ENCODE assay signal across 14 cellular contexts in the genomic region with DNA sequence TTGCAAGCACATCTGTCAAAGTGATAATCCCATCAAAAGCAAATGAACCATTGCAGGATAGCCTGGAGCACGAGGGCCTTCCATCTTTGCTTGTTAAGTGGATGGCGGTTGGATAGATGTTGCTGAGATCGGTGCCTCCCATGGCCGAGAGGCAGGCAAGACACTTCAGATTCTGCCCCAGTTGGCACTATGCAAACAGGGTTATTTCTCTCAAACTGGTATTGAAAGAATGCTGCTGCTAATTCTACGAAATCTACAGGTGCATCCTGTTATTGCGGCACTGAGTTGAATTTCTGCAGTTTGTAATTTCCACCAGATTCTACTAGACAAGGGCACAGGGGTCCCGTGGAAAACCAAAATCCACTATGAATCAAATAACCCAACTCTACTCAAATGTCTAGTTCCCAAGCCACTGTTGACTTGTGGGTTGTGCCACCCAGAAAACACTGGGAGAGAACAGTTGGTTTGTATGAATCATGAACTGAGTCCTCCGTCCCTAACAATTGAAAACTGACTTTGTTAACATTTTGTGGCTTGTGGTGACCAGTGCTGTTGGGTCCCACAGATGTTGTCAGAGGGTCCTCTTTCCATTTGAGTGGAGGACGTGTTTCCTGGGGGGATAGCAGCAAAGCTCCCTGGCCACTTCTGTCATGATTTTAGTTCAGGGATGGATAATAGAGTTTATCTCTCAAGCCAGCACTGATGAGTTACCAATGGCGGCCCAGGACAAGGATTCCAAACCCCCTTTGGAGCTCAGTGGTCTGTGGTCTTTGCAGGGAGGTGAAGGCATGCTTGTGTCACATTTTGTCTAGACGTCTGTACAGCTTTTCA. TPM values are rescaled to one million over a fixed set of nuclear protein-coding genes. Genes with fewer than 3 reads are reported as not detected.
DNase-seq lines count a peak whose midpoint lies in the region; ATAC-seq and TF ChIP-seq lines count a peak whose summit lies in the region.
"Had no signal": no experiment of that assay in that cellular context is flagged by ENCODE, and none has a peak within 500 bp of the region (broad histone marks: within the 10 kb centered on the region; RNA-seq: fewer than 3 reads in every experiment).

No MANE protein-coding gene starts in this region.

- CTCF ChIA-PET in MCF 10A (lab: Yijun Ruan, JAX): interaction anchor here (0.6 to 0.9 kb wide), 3 partner anchors 120 to 329 kb away, joined by 3 to 4 read pairs (median 3); no protein-coding TSS in a partner anchor

- H3K4me3 Mint-ChIP-seq in natural killer cell treated with Interleukin-12 subunit alpha and Interleukin-12 subunit beta and Interleukin-15 and Interleukin-18, amount 100 ng/mL, for 72 hours: peak overlapping the region; percentile 83
- no peak overlapping the region for H3K4me3 Mint-ChIP-seq in natural killer cell
- no peak overlapping the region for H3K4me3 Mint-ChIP-seq in MCF 10A (ENCODE audit: unreplicated experiment)
- H3K4me3 Mint-ChIP-seq: endodermal cell had no signal

- intact Hi-C loops in natural killer cell (cut with micrococcal nuclease) (no loop called here), left colon (cut with DNase I, micrococcal nuclease) (no loop called here), MCF 10A (cut with micrococcal nuclease) (no loop called here), aorta (cut with DNase I) (no loop called here)

- H3K4me3 ChIP-seq in Peyer's patch (no peak overlapping the region), aorta (ENCODE audit: low read length in 2 of 2) (no peak overlapping the region)

- 76 to 84% methylated on average over 11 of the region's 11 CpGs for WGBS in aorta, 2 donors

- H3K4me1 ChIP-seq in Peyer's patch (peaks cover 0 to 30% (median 3%) of the 10 kb centered on the region in 4 donors), aorta (ENCODE audit: control insufficient read depth in 1 of 2, insufficient read depth in 2 of 2, low read length in 2 of 2) (no peaks in the 10 kb centered on the region)

- peaks cover 13% of the 10 kb centered on the region for H3K36me3 Mint-ChIP-seq in natural killer cell treated with Interleukin-12 subunit alpha and Interleukin-12 subunit beta and Interleukin-15 and Interleukin-18, amount 100 ng/mL, for 72 hours
- no peaks in the 10 kb centered on the region for H3K36me3 Mint-ChIP-seq in natural killer cell
- H3K36me3 Mint-ChIP-seq in MCF 10A (ENCODE audit: insufficient read depth, unreplicated experiment): no peaks in the 10 kb centered on the region

- H3K36me3 ChIP-seq in Peyer's patch: no peaks in the 10 kb centered on the region
- no peaks in the 10 kb centered on the region for H3K36me3 ChIP-seq in aorta (ENCODE audit: control insufficient read depth in 1 of 2, insufficient read depth in 2 of 2, low read length in 1 of 2)
- H3K36me3 ChIP-seq: brain microvascular endothelial cell had no signal

- peak in 1 of 2 donors; percentile 34 for ATAC-seq in natural killer cell treated with Interleukin-12 subunit alpha and Interleukin-12 subunit beta and Interleukin-15 and Interleukin-18, amount 100 ng/mL, for 72 hours
- no peak for ATAC-seq in natural killer cell
- ATAC-seq in left colon: no peak
- no peak for ATAC-seq in aorta (ENCODE audit: low FRiP score)

- no peak for TF ChIP-seq POLR2A in Peyer's patch (IDR thresholded peaks at IDR 0.05)

- H3K27ac ChIP-seq in Peyer's patch (peak overlapping the region in 3 of 4 donors; percentile 3 to 76 (median 71)), aorta (ENCODE audit: low read depth in 1 of 2, low read length in 2 of 2) (no peak overlapping the region)
- H3K27ac ChIP-seq: brain microvascular endothelial cell had no signal

- peaks cover 10% of the 10 kb centered on the region for H3K9me3 Mint-ChIP-seq in natural killer cell treated with Interleukin-12 subunit alpha and Interleukin-12 subunit beta and Interleukin-15 and Interleukin-18, amount 100 ng/mL, for 72 hours
- H3K9me3 Mint-ChIP-seq in natural killer cell (no peaks in the 10 kb centered on the region), MCF 10A (ENCODE audit: unreplicated experiment) (no peaks in the 10 kb centered on the region)
- H3K9me3 Mint-ChIP-seq: endodermal cell had no signal

- POLR2A ChIA-PET in MCF 10A (lab: Yijun Ruan, JAX): no interaction called here

- peaks cover 0 to 2% of the 10 kb centered on the region in 2 donors for H3K27me3 Mint-ChIP-seq in natural killer cell treated with Interleukin-12 subunit alpha and Interleukin-12 subunit beta and Interleukin-15 and Interleukin-18, amount 100 ng/mL, for 72 hours
- H3K27me3 Mint-ChIP-seq in natural killer cell (ENCODE audit: low read depth in 2 of 2) (peaks cover 6 to 10% of the 10 kb centered on the region in 2 donors), MCF 10A (ENCODE audit: insufficient read depth, unreplicated experiment) (peaks cover 74% of the 10 kb centered on the region)

- H3K27me3 ChIP-seq in Peyer's patch: no peaks in the 10 kb centered on the region
- no peaks in the 10 kb centered on the region for H3K27me3 ChIP-seq in aorta (ENCODE audit: control insufficient read depth in 1 of 2, insufficient read depth in 2 of 2, low read length in 1 of 2)
- H3K27me3 ChIP-seq: brain microvascular endothelial cell had no signal

- H3K27ac Mint-ChIP-seq in natural killer cell treated with Interleukin-12 subunit alpha and Interleukin-12 subunit beta and Interleukin-15 and Interleukin-18, amount 100 ng/mL, for 72 hours: peak overlapping the region; percentile 97
- H3K27ac Mint-ChIP-seq in natural killer cell (no peak overlapping the region), MCF 10A (ENCODE audit: low read depth, unreplicated experiment) (no peak overlapping the region)
- H3K27ac Mint-ChIP-seq: endodermal cell had no signal

- H3K4me1 Mint-ChIP-seq in natural killer cell treated with Interleukin-12 subunit alpha and Interleukin-12 subunit beta and Interleukin-15 and Interleukin-18, amount 100 ng/mL, for 72 hours (ENCODE audit: low read depth in 2 of 2): peaks cover 65 to 82% of the 10 kb centered on the region in 2 donors
- H3K4me1 Mint-ChIP-seq in natural killer cell (peaks cover 26 to 29% of the 10 kb centered on the region in 2 donors), MCF 10A (ENCODE audit: insufficient read depth, unreplicated experiment) (no peaks in the 10 kb centered on the region)
- H3K4me1 Mint-ChIP-seq: endodermal cell had no signal

- BruUV-seq in MCF 10A (replicated peaks; lab: Mats Ljungman, UMichigan): no TSS peak

- TF ChIP-seq CTCF in natural killer cell (IDR thresholded peaks at IDR 0.05): no peak
- no peak for TF ChIP-seq CTCF in Peyer's patch (IDR thresholded peaks at IDR 0.05)
- TF ChIP-seq CTCF in MCF 10A (IDR thresholded peaks at IDR 0.05; ENCODE audit: unreplicated experiment): no peak

- no peak for DNase-seq in natural killer cell treated with Interleukin-12 subunit alpha and Interleukin-12 subunit beta and Interleukin-15 and Interleukin-18, amount 100 ng/mL, for 72 hours (ENCODE audit: low spot score)
- no peak for DNase-seq in natural killer cell
- peak in 2 of 3 donors; percentile 42 to 52 for DNase-seq in Peyer's patch
- DNase-seq in dermis blood vessel endothelial cell: peak; percentile 64
- no peak for DNase-seq in NCI-H2171 (lab: John Stamatoyannopoulos, UW)
- DNase-seq in left colon: no peak
- DNase-seq in MCF 10A (ENCODE audit: unreplicated experiment): no peak
- DNase-seq in aorta: no peak
- DNase-seq: brain microvascular endothelial cell, endodermal cell, NCI-H1105, NCI-H446 treated with DMSO at 0.1 percent for 48 hours, occipital lobe, SK-N-SH had no signal

- no peaks in the 10 kb centered on the region for H3K9me3 ChIP-seq in Peyer's patch
- H3K9me3 ChIP-seq in aorta (ENCODE audit: control insufficient read depth, low read length): no peaks in the 10 kb centered on the region
- H3K9me3 ChIP-seq: SK-N-SH had no signal

RNA-seq across cellular contexts. Expression of gene IL2RA, which starts 7.1 kb away (rescaled TPM):
- total RNA-seq in natural killer cell treated with Interleukin-12 subunit alpha and Interleukin-12 subunit beta and Interleukin-15 and Interleukin-18, amount 100 ng/mL, for 72 hours: 1,000 to 10,000 TPM; 1,064 to 1,187 TPM
- total RNA-seq in natural killer cell (10 to 100 TPM in 1 of 3 donors, 1 to 10 TPM in 2; 3.4 to 11.2 (median 3.7) TPM), Peyer's patch (10 to 100 TPM in 1 of 4 donors, 1 to 10 TPM in 2, under 1 TPM in 1; 0.70 to 16.5 (median 1.9) TPM), dermis blood vessel endothelial cell (not detected in 2 replicates), left colon (1 to 10 TPM in 1 of 2 donors, under 1 TPM in 1; 0.61 to 1.8 TPM), MCF 10A (2022) (not detected in 2 replicates), aorta (1 to 10 TPM; 2.4 to 4.2 TPM)
- 1 to 10 TPM in 1 of 2 donors, under 1 TPM in 1; 0.33 to 4.1 TPM for polyA plus RNA-seq in aorta
- total RNA-seq: endodermal cell, occipital lobe had no signal
- polyA plus RNA-seq: SK-N-SH had no signal

RNA-seq across cellular contexts. Expression of gene RBM17, which starts 19.5 kb away (rescaled TPM):
- 100 to 1,000 TPM; 195 to 294 TPM for total RNA-seq in natural killer cell treated with Interleukin-12 subunit alpha and Interleukin-12 subunit beta and Interleukin-15 and Interleukin-18, amount 100 ng/mL, for 72 hours
- 100 to 1,000 TPM; 120 to 147 (median 147) TPM for total RNA-seq in natural killer cell
- total RNA-seq in Peyer's patch: 100 to 1,000 TPM in 2 of 4 donors, 10 to 100 TPM in 2; 66.4 to 166 (median 101) TPM
- total RNA-seq in dermis blood vessel endothelial cell: 65.3 and 67.9 TPM in 2 replicates
- 10 to 100 TPM; 71.7 to 90.7 TPM for total RNA-seq in left colon
- 113 and 128 TPM in 2 replicates for total RNA-seq in MCF 10A (2022)
- 10 to 100 TPM; 82.0 to 94.1 TPM for total RNA-seq in aorta
- 10 to 100 TPM; 41.4 to 89.4 TPM for polyA plus RNA-seq in aorta

Comparison
In these comparisons a context has a peak if more than half of its experiments do, and no peak if none do; other contexts are left out.
1. H3K27ac Mint-ChIP-seq: peak in natural killer cell treated with Interleukin-12 subunit alpha and Interleukin-12 subunit beta and Interleukin-15 and Interleukin-18, amount 100 ng/mL, for 72 hours (2 of 2); none in natural killer cell (0 of 2) and MCF 10A (single experiment).
2. RNA of gene IL2RA, which starts 7.1 kb away (total RNA-seq): 1,064 to 1,187 TPM in natural killer cell treated with Interleukin-12 subunit alpha and Interleukin-12 subunit beta and Interleukin-15 and Interleukin-18, amount 100 ng/mL, for 72 hours; 2.4 to 4.2 TPM in aorta, 3.4 to 11.2 TPM in natural killer cell, 0.70 to 16.5 TPM in Peyer's patch, 0.61 to 1.8 TPM in left colon, not detected in dermis blood vessel endothelial cell and not detected in MCF 10A; every median in the first group is over 10 times any median in the second.
3. DNase-seq: peak in Peyer's patch (2 of 3) and dermis blood vessel endothelial cell (single experiment); none in natural killer cell treated with Interleukin-12 subunit alpha and Interleukin-12 subunit beta and Interleukin-15 and Interleukin-18, amount 100 ng/mL, for 72 hours (single experiment), natural killer cell (single experiment), NCI-H2171 (single experiment), left colon (0 of 2), MCF 10A (single experiment) and aorta (0 of 2).
4. H3K27ac ChIP-seq: peak in Peyer's patch (3 of 4); none in aorta (0 of 2).